25 cellular contexts compared by ENCODE assay signal in genomic region chr11:68928108-68928429, GRCh38. TPM values are rescaled to one million over a fixed set of nuclear protein-coding genes. Genes with fewer than 3 reads are reported as not detected.
DNase-seq lines count a peak whose midpoint lies in the region; TF ChIP-seq lines count a peak whose summit lies in the region.
"Had no signal": no experiment of that assay in that cellular context is flagged by ENCODE, and none has a peak within 500 bp of the region (broad histone marks: within the 10 kb centered on the region; RNA-seq: fewer than 3 reads in every experiment).

No MANE protein-coding gene starts in this region.

- peaks cover 28 to 50% (median 34%) of the 10 kb centered on the region in 11 experiments for H3K9me3 ChIP-seq in BLaER1 treated with 17β-estradiol and CSF1 and Interleukin-3, amounts not matched to agents 10 nM and 100 nM (replicated peaks in 1 of 11)
- peaks cover 9% of the 10 kb centered on the region for H3K9me3 ChIP-seq in SJCRH30 (replicated peaks)

- CTCF ChIA-PET in activated CD4-positive, alpha-beta memory T cell treated with anti-CD3 and anti-CD28 coated beads for 36 hours (lab: Charles Lee): no interaction called here

- peak overlapping the region in 9 of 11 experiments; percentile 10 to 85 (median 50); a peak in 14 of 22 replicates for H3K4me2 ChIP-seq in BLaER1 treated with 17β-estradiol and CSF1 and Interleukin-3, amounts not matched to agents 10 nM and 100 nM

- no peaks in the 10 kb centered on the region for H3K4me1 Mint-ChIP-seq in activated CD4-positive, alpha-beta memory T cell treated with anti-CD3 and anti-CD28 coated beads for 36 hours (ENCODE audit: low read depth)
- H3K4me1 Mint-ChIP-seq: CD4-positive, alpha-beta memory T cell had no signal

- H3K27ac Mint-ChIP-seq in activated CD4-positive, alpha-beta memory T cell treated with anti-CD3 and anti-CD28 coated beads for 36 hours: no peak overlapping the region
- H3K27ac Mint-ChIP-seq: CD4-positive, alpha-beta memory T cell had no signal

- H3K4me3 ChIP-seq in BLaER1 treated with 17β-estradiol and CSF1 and Interleukin-3, amounts not matched to agents 10 nM and 100 nM: no peak overlapping the region
- H3K4me3 ChIP-seq in SJCRH30 (no peak overlapping the region), fibroblast of villous mesenchyme (ENCODE audit: low read depth, low read length) (no peak overlapping the region), rectal smooth muscle tissue (ENCODE audit: low read length) (no peak overlapping the region)
- H3K4me3 ChIP-seq: Peyer's patch had no signal

- H3K36me3 Mint-ChIP-seq in activated CD4-positive, alpha-beta memory T cell treated with anti-CD3 and anti-CD28 coated beads for 36 hours: peaks cover 64% of the 10 kb centered on the region

- peaks cover 25 to 42% (median 36%) of the 10 kb centered on the region in 10 experiments for H3K4me1 ChIP-seq in BLaER1 treated with 17β-estradiol and CSF1 and Interleukin-3, amounts not matched to agents 10 nM and 100 nM
- H3K4me1 ChIP-seq in SJCRH30: peaks cover 5% of the 10 kb centered on the region; the same call in 1 of the 2 replicates
- peaks cover 40% of the 10 kb centered on the region for H3K4me1 ChIP-seq in rectal smooth muscle tissue (ENCODE audit: control insufficient read depth, insufficient read depth, low read length)

- no peak for TF ChIP-seq CTCF in fibroblast of villous mesenchyme (IDR thresholded peaks at IDR 0.05; ENCODE audit: insufficient read depth, low read depth, low read length)

- H3K9ac ChIP-seq in BLaER1 treated with 17β-estradiol and CSF1 and Interleukin-3, amounts not matched to agents 10 nM and 100 nM: peak overlapping the region in 2 of 11 experiments; percentile 4 to 14; a peak in 1 of 22 replicates
- no peak overlapping the region for H3K9ac ChIP-seq in rectal smooth muscle tissue (ENCODE audit: low read length)

- no peaks in the 10 kb centered on the region for H3K27me3 Mint-ChIP-seq in activated CD4-positive, alpha-beta memory T cell treated with anti-CD3 and anti-CD28 coated beads for 36 hours
- H3K27me3 Mint-ChIP-seq: CD4-positive, alpha-beta memory T cell had no signal

- H3K4me3 Mint-ChIP-seq in activated CD4-positive, alpha-beta memory T cell treated with anti-CD3 and anti-CD28 coated beads for 36 hours: no peak overlapping the region
- H3K4me3 Mint-ChIP-seq: CD4-positive, alpha-beta memory T cell had no signal

- H3K36me3 ChIP-seq in BLaER1 treated with 17β-estradiol and CSF1 and Interleukin-3, amounts not matched to agents 10 nM and 100 nM: peaks cover 79 to 98% (median 87%) of the 10 kb centered on the region in 11 experiments
- peaks cover 31% of the 10 kb centered on the region for H3K36me3 ChIP-seq in SJCRH30
- peaks cover 24% of the 10 kb centered on the region for H3K36me3 ChIP-seq in rectal smooth muscle tissue (ENCODE audit: control insufficient read depth, insufficient read depth, low read length)

- intact Hi-C loops in activated CD4-positive, alpha-beta memory T cell treated with anti-CD3 and anti-CD28 coated beads for 36 hours (cut with micrococcal nuclease): no loop called here

- peaks cover 22% of the 10 kb centered on the region for H3K9me3 Mint-ChIP-seq in activated CD4-positive, alpha-beta memory T cell treated with anti-CD3 and anti-CD28 coated beads for 36 hours

- POLR2A ChIA-PET in activated CD4-positive, alpha-beta memory T cell treated with anti-CD3 and anti-CD28 coated beads for 36 hours (lab: Charles Lee): no interaction called here

- H3K27me3 ChIP-seq in BLaER1 treated with 17β-estradiol and CSF1 and Interleukin-3, amounts not matched to agents 10 nM and 100 nM: no peaks in the 10 kb centered on the region
- H3K27me3 ChIP-seq in SJCRH30: no peaks in the 10 kb centered on the region
- no peaks in the 10 kb centered on the region for H3K27me3 ChIP-seq in rectal smooth muscle tissue (ENCODE audit: control insufficient read depth, insufficient read depth, low read length)
- H3K27me3 ChIP-seq: Peyer's patch had no signal

- peaks cover 0 to 41% (median 19%) of the 10 kb centered on the region in 11 experiments; a peak in 15 of 22 replicates for H4K20me1 ChIP-seq in BLaER1 treated with 17β-estradiol and CSF1 and Interleukin-3, amounts not matched to agents 10 nM and 100 nM

- no peak for DNase-seq in SJCRH30
- peak; percentile 39 for DNase-seq in fibroblast of villous mesenchyme (ENCODE audit: low read depth)
- DNase-seq in AG08395 (ENCODE audit: low spot score): no peak
- no peak for DNase-seq in AG08396 (ENCODE audit: low spot score)
- no peak for DNase-seq in activated CD4-positive, alpha-beta memory T cell treated with anti-CD3 and anti-CD28 coated beads for 36 hours
- DNase-seq in LoVo (ENCODE audit: low spot score): no peak
- DNase-seq: activated CD4-positive, alpha-beta T cell treated with anti-CD3 and anti-CD28 coated beads, Interleukin-2, amount 50 U/mL, for 48 hours; activated CD4-positive, CD25-positive, alpha-beta regulatory T cell; activated T-cell treated with anti-CD3 and anti-CD28 coated beads for 4 hours; CD4-positive, alpha-beta memory T cell; H7; hippocampal formation; NCI-H1417 treated with DMSO at 0.1 percent for 48 hours; NCI-H2107; NCI-H510A treated with DMSO at 0.1 percent for 48 hours; nucleus accumbens; Peyer's patch; retina; stimulated activated CD4-positive, alpha-beta T cell treated with anti-CD3 and anti-CD28 coated beads, Interleukin-15, amount 100 ng/mL, for 24 hours; T-helper 2 cell had no signal

- peak overlapping the region in 2 of 11 experiments; percentile 4 to 54; a peak in 3 of 22 replicates for H3K27ac ChIP-seq in BLaER1 treated with 17β-estradiol and CSF1 and Interleukin-3, amounts not matched to agents 10 nM and 100 nM
- H3K27ac ChIP-seq in SJCRH30 (peak overlapping the region; percentile 47), rectal smooth muscle tissue (ENCODE audit: low read depth, low read length) (peak overlapping the region; percentile 91)

RNA-seq across cellular contexts. Expression of gene IGHMBP2, which starts 24.4 kb away (rescaled TPM):
- 8.7 and 11.1 TPM in 2 replicates for total RNA-seq in SJCRH30 (2014; rRNA removed; shearing (Covaris generic))
- total RNA-seq in fibroblast of villous mesenchyme: 9.9 and 14.2 TPM in 2 replicates
- total RNA-seq in activated CD4-positive, alpha-beta memory T cell treated with anti-CD3 and anti-CD28 coated beads for 36 hours: 10 to 100 TPM; 24.4 to 24.8 TPM

RNA-seq across cellular contexts. Expression of gene MRPL21, which starts 24.4 kb away (rescaled TPM):
- 37.6 and 39.0 TPM in 2 replicates for total RNA-seq in SJCRH30 (2014; rRNA removed; shearing (Covaris generic))
- total RNA-seq in fibroblast of villous mesenchyme: 43.5 and 47.1 TPM in 2 replicates
- total RNA-seq in activated CD4-positive, alpha-beta memory T cell treated with anti-CD3 and anti-CD28 coated beads for 36 hours: 10 to 100 TPM; 80.7 to 86.0 TPM

RNA-seq across cellular contexts. Expression of gene MRGPRD, which starts 52.7 kb away (rescaled TPM):
- total RNA-seq in SJCRH30 (2014; rRNA removed; shearing (Covaris generic)): not detected in 2 replicates
- total RNA-seq in fibroblast of villous mesenchyme: not detected in 2 replicates
- total RNA-seq in activated CD4-positive, alpha-beta memory T cell treated with anti-CD3 and anti-CD28 coated beads for 36 hours: not detected
- total RNA-seq: CD4-positive, alpha-beta memory T cell; H7; IMR-90; lung microvascular endothelial cell; myocyte; Peyer's patch had no signal
